10 cellular contexts compared by ENCODE assay signal in the genomic region with DNA sequence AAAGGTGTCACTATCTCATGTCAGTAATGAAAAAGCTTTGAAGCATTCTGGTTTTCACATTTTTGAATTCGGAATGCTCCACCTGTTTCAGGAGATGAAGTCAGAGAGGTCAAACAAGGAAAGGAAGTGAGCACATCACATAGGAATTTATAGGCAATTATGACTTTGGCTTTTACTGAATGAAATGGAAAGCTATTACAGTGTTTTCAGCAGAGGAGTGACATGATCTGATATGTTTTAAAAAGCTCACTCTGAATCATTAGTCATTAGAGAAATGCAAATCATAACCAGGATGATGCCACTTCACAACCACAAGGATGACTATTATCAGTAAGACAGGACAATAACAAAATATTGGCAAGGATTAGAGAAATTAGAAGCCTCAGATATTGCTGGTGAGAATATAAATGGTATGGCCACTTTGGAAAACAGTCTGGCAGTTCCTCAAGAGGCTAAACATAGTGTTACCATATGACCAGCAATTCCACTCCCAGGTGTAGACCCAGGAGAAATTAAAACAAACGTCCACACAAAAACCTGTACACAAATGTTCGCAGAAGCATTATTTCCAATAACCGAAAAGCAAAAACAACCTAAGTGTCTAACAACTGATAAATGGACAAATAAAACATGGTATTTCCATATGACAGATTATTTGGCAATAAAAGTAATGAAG. TPM values are rescaled to one million over a fixed set of nuclear protein-coding genes. Genes with fewer than 3 reads are reported as not detected.
DNase-seq lines count a peak whose midpoint lies in the region; ATAC-seq and TF ChIP-seq lines count a peak whose summit lies in the region.
"Had no signal": no experiment of that assay in that cellular context is flagged by ENCODE, and none has a peak within 500 bp of the region (broad histone marks: within the 10 kb centered on the region; RNA-seq: fewer than 3 reads in every experiment).

No MANE protein-coding gene starts in this region.

- H3K27ac ChIP-seq in PC-3 (ENCODE audit: low read length) (peak overlapping the region; percentile 35), sigmoid colon (no peak overlapping the region)
- H3K27ac ChIP-seq: parathyroid adenoma had no signal

- no peak overlapping the region for H3K9ac ChIP-seq in PC-3 (ENCODE audit: low read length)
- H3K9ac ChIP-seq: parathyroid adenoma had no signal

- peak overlapping the region; percentile 17; the same call in 1 of the 2 replicates for H3K27ac Mint-ChIP-seq in HFFc6
- H3K27ac Mint-ChIP-seq: WTC11 had no signal

- H3K4me1 ChIP-seq in PC-3 (ENCODE audit: insufficient read depth, low read length) = peaks cover 39% of the 10 kb centered on the region
- H3K4me1 ChIP-seq in mucosa of descending colon (ENCODE audit: low read depth) = no peaks in the 10 kb centered on the region
- H3K4me1 ChIP-seq in sigmoid colon = no peaks in the 10 kb centered on the region
- H3K4me1 ChIP-seq: parathyroid adenoma had no signal

- POLR2A ChIA-PET in PC-3 (lab: Charles Lee; ENCODE audit: unreplicated experiment) = interaction anchor here (0.6 to 0.7 kb wide), 2 partner anchors 52 to 63 kb away, joined by 3 to 4 read pairs; no protein-coding TSS in a partner anchor

- H2AFZ ChIP-seq in PC-3 (ENCODE audit: low read length) = no peak overlapping the region
- H2AFZ ChIP-seq: parathyroid adenoma had no signal

- intact Hi-C loops in PC-3 (cut with micrococcal nuclease) = loop anchor here (1.0 to 2.0 kb wide), 4 partner anchors 18 to 63 kb away; no protein-coding TSS in a partner anchor
- intact Hi-C loops in mucosa of descending colon (cut with DNase I, micrococcal nuclease) = no loop called here
- intact Hi-C loops in sigmoid colon (cut with DNase I) = no loop called here

- H3K36me3 ChIP-seq in PC-3 (ENCODE audit: low read depth, low read length) (peaks cover 65% of the 10 kb centered on the region), mucosa of descending colon (ENCODE audit: low read depth) (no peaks in the 10 kb centered on the region), sigmoid colon (peaks cover 0 to 37% (median 3%) of the 10 kb centered on the region in 4 donors)

- no peaks in the 10 kb centered on the region for H3K27me3 Mint-ChIP-seq in HFFc6 (ENCODE audit: insufficient read depth)

- H3K9me3 ChIP-seq in PC-3 (ENCODE audit: low read length) = no peaks in the 10 kb centered on the region
- no peaks in the 10 kb centered on the region for H3K9me3 ChIP-seq in mucosa of descending colon
- no peaks in the 10 kb centered on the region for H3K9me3 ChIP-seq in sigmoid colon

- TSS peak; percentile 82 for BruUV-seq in PC-3 (replicated peaks; lab: Mats Ljungman, UMichigan)

- peaks cover 7% of the 10 kb centered on the region for H3F3A ChIP-seq in PC-3 (ENCODE audit: low read length, unreplicated experiment)

- ATAC-seq in GM18511 (IDR thresholded peaks at IDR 0.05; ENCODE audit: unreplicated experiment) = peak; percentile 61
- peak; percentile 91 for ATAC-seq in PC-3
- ATAC-seq in mucosa of descending colon = peak; percentile 79
- ATAC-seq: WTC11 had no signal

- peaks cover 26% of the 10 kb centered on the region for H3K4me1 Mint-ChIP-seq in HFFc6 (ENCODE audit: low read depth)
- H3K4me1 Mint-ChIP-seq: WTC11 had no signal

- H3K79me2 ChIP-seq in PC-3 (ENCODE audit: low read length) = peaks cover 78% of the 10 kb centered on the region
- H3K79me2 ChIP-seq: parathyroid adenoma had no signal

- H3K27me3 ChIP-seq in PC-3 (ENCODE audit: low read length) (no peaks in the 10 kb centered on the region), sigmoid colon (no peaks in the 10 kb centered on the region)

- H3K4me3 ChIP-seq in PC-3 (ENCODE audit: low read length) (peak overlapping the region; percentile 13), mucosa of descending colon (no peak overlapping the region), sigmoid colon (no peak overlapping the region)

- 0 out of 2 replicates have a peak, but pooled peaks cover 6% of the 10 kb centered on the region for H4K20me1 ChIP-seq in PC-3 (ENCODE audit: low read length)

- H3K4me3 Mint-ChIP-seq in HFFc6 = no peak overlapping the region
- H3K4me3 Mint-ChIP-seq: WTC11 had no signal

- H3K4me2 ChIP-seq in PC-3 (ENCODE audit: low read length) = peak overlapping the region; percentile 51

- DNase-seq in HFFc6 (peak; percentile 13), PC-3 (peak; percentile 97), mucosa of descending colon (no peak), sigmoid colon (no peak), NCI-H1092 (lab: John Stamatoyannopoulos, UW) (no peak), iPS-NIHi7 (ENCODE audit: extremely low spot score) (no peak)
- no peak for DNase-seq in effector CD8-positive, alpha-beta T cell (lab: John Stamatoyannopoulos, UW)

- WGBS in sigmoid colon, 2 donors = 78 to 82% methylated on average over 4 of the region's 4 CpGs

- no peaks in the 10 kb centered on the region for H3K9me3 Mint-ChIP-seq in HFFc6
- H3K9me3 Mint-ChIP-seq: WTC11 had no signal

- H3K36me3 Mint-ChIP-seq in HFFc6 (ENCODE audit: low read depth) = peaks cover 19% of the 10 kb centered on the region

- no peaks in the 10 kb centered on the region for H3K9me2 ChIP-seq in PC-3 (replicated peaks; ENCODE audit: low read length)

- no peak for TF ChIP-seq EP300 in sigmoid colon (IDR thresholded peaks at IDR 0.05)

- TF ChIP-seq POLR2A in sigmoid colon (IDR thresholded peaks at IDR 0.05) = no peak

- TF ChIP-seq CTCF in HFFc6 (IDR thresholded peaks at IDR 0.05) (no peak), PC-3 (conservative IDR thresholded peaks at IDR 0.05; ENCODE audit: low read depth, low read length) (no peak), mucosa of descending colon (IDR thresholded peaks at IDR 0.05) (no peak), sigmoid colon (IDR thresholded peaks at IDR 0.05) (no peak)

- CTCF ChIA-PET in PC-3 (lab: Charles Lee) = interaction anchor here (0.6 to 1.9 kb wide), 2 partner anchors 52 to 132 kb away, joined by 5 to 7 read pairs; no protein-coding TSS in a partner anchor

RNA-seq across cellular contexts. Expression of a gene that starts 7.5 kb away (rescaled TPM):
- 1 to 10 TPM; 5.3 to 7.1 (median 5.9) TPM for total RNA-seq in HFFc6 (2021; fragmentation: NEBNext Ultra II Directional; extraction: Animal tissue kit (Norgen Biotek cat#: 25700))
- total RNA-seq in PC-3 (2014; rRNA removed) (27.9 and 29.4 TPM in 2 replicates), mucosa of descending colon (1 to 10 TPM; 4.7 to 6.6 (median 6.0) TPM), sigmoid colon (1 to 10 TPM; 2.3 to 7.2 (median 4.8) TPM)
- 1 to 10 TPM in 2 of 3 donors, under 1 TPM in 1; 0.92 to 3.3 (median 1.2) TPM for polyA plus RNA-seq in sigmoid colon

RNA-seq across cellular contexts. Expression of a gene that starts 34.3 kb away (rescaled TPM):
- under 1 TPM in 3 of 6 experiments, not detected in 3; 0.07 to 0.45 (median 0.31) TPM for total RNA-seq in HFFc6 (2021; fragmentation: NEBNext Ultra II Directional; extraction: Animal tissue kit (Norgen Biotek cat#: 25700))
- total RNA-seq in PC-3 (2014; rRNA removed) (1.1 and 1.2 TPM in 2 replicates), mucosa of descending colon (under 1 TPM in 2 of 3 donors, not detected in 1; 0.14 to 0.26 TPM), sigmoid colon (not detected)
- under 1 TPM in 1 of 3 donors, not detected in 2; 0.13 TPM for polyA plus RNA-seq in sigmoid colon

RNA-seq across cellular contexts. Expression of a gene that starts 35.7 kb away (rescaled TPM):
- total RNA-seq in HFFc6 (2021; fragmentation: NEBNext Ultra II Directional; extraction: Animal tissue kit (Norgen Biotek cat#: 25700)) = 10 to 100 TPM; 55.6 to 68.3 (median 62.1) TPM
- total RNA-seq in PC-3 (2014; rRNA removed) (50.8 and 69.3 TPM in 2 replicates), mucosa of descending colon (10 to 100 TPM; 63.8 to 77.2 (median 71.9) TPM), sigmoid colon (10 to 100 TPM; 27.4 to 36.4 (median 31.7) TPM)
- 10 to 100 TPM in 1 of 3 donors, 1 to 10 TPM in 2; 5.4 to 27.9 (median 5.8) TPM for polyA plus RNA-seq in sigmoid colon

Comparison
In these comparisons a context has a peak if more than half of its experiments do, and no peak if none do; other contexts are left out.
1. DNase-seq: peak in HFFc6 (single experiment) and PC-3 (single experiment); none in mucosa of descending colon (0 of 3), sigmoid colon (single experiment), NCI-H1092 (single experiment), iPS-NIHi7 (single experiment) and effector CD8-positive, alpha-beta T cell (single experiment).
2. Peak in every context shown above with its lines, with median percentiles within 50 percentile points of each other: ATAC-seq.